17 cellular contexts compared by ENCODE assay signal in genomic region chr5:120124961-120125360, GRCh38.
"Had no signal": no experiment of that assay in that cellular context is flagged by ENCODE, and none has a peak within 500 bp of the region (broad histone marks: within the 10 kb centered on the region; RNA-seq: fewer than 3 reads in every experiment).

No MANE protein-coding gene starts in this region.

- H3K36me3 ChIP-seq: pancreas, thyroid gland had no signal

- H3K9me3 ChIP-seq: body of pancreas, pancreas, thyroid gland had no signal

- ATAC-seq: activated CD8-positive, alpha-beta memory T cell treated with anti-CD3 and anti-CD28 coated beads, Interleukin-2, amount 10 ng/mL, durations not matched to agents 7 days and 5 days; body of pancreas; natural killer cell; pancreas; sciatic nerve had no signal

- H3K27me3 ChIP-seq: body of pancreas, pancreas, thyroid gland had no signal

- H3K27ac ChIP-seq: body of pancreas, coronary artery, pancreas, thyroid gland had no signal

- H3K4me3 ChIP-seq: body of pancreas, coronary artery, pancreas, thyroid gland had no signal

- DNase-seq: activated CD4-positive, alpha-beta memory T cell treated with anti-CD3 and anti-CD28 coated beads, Interleukin-2, amount 10 ng/mL, durations not matched to agents 7 days and 5 days; activated CD4-positive, alpha-beta T cell treated with anti-CD3 and anti-CD28 coated beads for 48 hours; activated CD4-positive, CD25-positive, alpha-beta regulatory T cell; activated CD8-positive, alpha-beta memory T cell treated with anti-CD3 and anti-CD28 coated beads, Interleukin-2, amount 10 ng/mL, durations not matched to agents 7 days and 5 days; activated naive CD8-positive, alpha-beta T cell treated with anti-CD3 and anti-CD28 coated beads, Interleukin-2, amount 10 ng/mL, durations not matched to agents 7 days and 5 days; body of pancreas; central memory CD4-positive, alpha-beta T cell; erythroblast; natural killer cell; pancreas; stimulated activated CD4-positive, alpha-beta T cell treated with anti-CD3 and anti-CD28 coated beads, Interleukin-1b, Interleukin-23, amount 100 ng/mL, for 48 hours; stimulated activated CD8-positive, alpha-beta memory T cell treated with anti-CD3 and anti-CD28 coated beads, Interleukin-4, amount 100 ng/mL, for 48 hours; stimulated activated naive CD4-positive, alpha-beta T cell treated with Interleukin-2 at 50 U/mL for 16 hours; T1000; thyroid gland had no signal

- H3K4me1 ChIP-seq: body of pancreas, pancreas, thyroid gland had no signal
